Comparison of ENCODE assay signal across 25 cellular contexts in the genomic region with DNA sequence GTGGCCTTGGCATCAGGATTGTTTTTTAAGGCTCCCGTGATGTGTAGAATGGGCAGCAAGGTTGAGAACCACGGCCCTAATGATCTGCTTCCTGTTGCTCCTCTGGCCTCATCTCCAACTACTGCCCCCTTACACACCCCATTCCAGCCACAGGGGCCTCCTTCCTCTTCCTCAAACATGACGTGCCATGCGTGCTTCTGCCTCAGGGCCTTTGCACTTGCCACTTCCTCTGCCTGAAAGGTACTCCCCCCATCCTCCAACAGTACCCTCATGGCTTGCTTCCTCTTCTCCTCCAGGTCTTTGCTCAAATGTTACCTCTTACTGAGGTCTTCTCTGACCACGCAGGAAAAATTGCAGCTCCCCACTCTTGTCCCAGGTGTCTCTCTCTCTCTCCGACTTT.
"Had no signal": no experiment of that assay in that cellular context is flagged by ENCODE, and none has a peak within 500 bp of the region (broad histone marks: within the 10 kb centered on the region; RNA-seq: fewer than 3 reads in every experiment).

No MANE protein-coding gene starts in this region.

- H3K4me3 ChIP-seq: left lung, lung, ovary, psoas muscle, sigmoid colon, suprapubic skin, tibial artery, upper lobe of right lung had no signal

- H3K27ac Mint-ChIP-seq: activated naive CD8-positive, alpha-beta T cell; activated T-cell treated with anti-CD3 and anti-CD28 coated beads, Interleukin-2, amount 50 U/mL, for 72 hours; nephron progenitor cell; stimulated activated memory B cell treated with anti-CD40 and anti-IgM and Interleukin-4, amounts not matched to agents 10 μg/mL and 1 μg/mL and 100 μg/mL, for 72 hours had no signal

- H3K27me3 Mint-ChIP-seq: activated naive CD8-positive, alpha-beta T cell; stimulated activated memory B cell treated with anti-CD40 and anti-IgM and Interleukin-4, amounts not matched to agents 10 μg/mL and 1 μg/mL and 100 μg/mL, for 72 hours had no signal

- H3K27ac ChIP-seq: left lung, ovary, psoas muscle, suprapubic skin, tibial artery, upper lobe of right lung, VCaP had no signal

- DNase-seq: activated CD4-positive, alpha-beta T cell treated with anti-CD3 and anti-CD28 coated beads for 4 hours; activated CD4-positive, alpha-beta T cell treated with anti-CD3 and anti-CD28 coated beads, Interleukin-2, amount 50 U/mL, for 4 hours; activated naive CD4-positive, alpha-beta T cell treated with Interleukin-2 at 50 U/mL for 16 hours; activated T-cell treated with anti-CD3 and anti-CD28 coated beads for 4 hours; activated T-cell treated with anti-CD3 and anti-CD28 coated beads, Interleukin-2, amount 50 U/mL, for 72 hours; anterior cingulate cortex; effector CD8-positive, alpha-beta T cell; left lung; nephron progenitor cell; ovary; psoas muscle; sigmoid colon; small intestine; stimulated activated CD4-positive, alpha-beta T cell treated with anti-CD3 and anti-CD28 coated beads, Interleukin-1b, Interleukin-23, amount 100 ng/mL, for 48 hours; stimulated activated CD4-positive, alpha-beta T cell treated with anti-CD3 and anti-CD28 coated beads, Interleukin-4, amount 100 ng/mL, for 4 hours; stimulated activated CD8-positive, alpha-beta memory T cell treated with anti-CD3 and anti-CD28 coated beads, Interleukin-4, amount 100 ng/mL, for 48 hours; stimulated activated naive CD8-positive, alpha-beta T cell treated with anti-CD3 and anti-CD28 coated beads, Interleukin-15, amount 100 ng/mL, for 72 hours; tibial artery; upper lobe of right lung had no signal

- H3K4me3 Mint-ChIP-seq: activated naive CD8-positive, alpha-beta T cell; activated T-cell treated with anti-CD3 and anti-CD28 coated beads, Interleukin-2, amount 50 U/mL, for 72 hours; central memory CD8-positive, alpha-beta T cell; nephron progenitor cell; stimulated activated memory B cell treated with anti-CD40 and anti-IgM and Interleukin-4, amounts not matched to agents 10 μg/mL and 1 μg/mL and 100 μg/mL, for 72 hours; stimulated activated naive CD8-positive, alpha-beta T cell treated with anti-CD3 and anti-CD28 coated beads, Interleukin-15, amount 100 ng/mL, for 72 hours had no signal

- H3K4me1 Mint-ChIP-seq: central memory CD8-positive, alpha-beta T cell had no signal

- H3K27me3 ChIP-seq: left lung, ovary, sigmoid colon, suprapubic skin, tibial artery, upper lobe of right lung had no signal

- H3K36me3 Mint-ChIP-seq: activated naive CD8-positive, alpha-beta T cell; stimulated activated memory B cell treated with anti-CD40 and anti-IgM and Interleukin-4, amounts not matched to agents 10 μg/mL and 1 μg/mL and 100 μg/mL, for 72 hours had no signal

- H3K9me3 Mint-ChIP-seq: activated T-cell treated with anti-CD3 and anti-CD28 coated beads, Interleukin-2, amount 50 U/mL, for 72 hours; central memory CD8-positive, alpha-beta T cell; nephron progenitor cell; stimulated activated naive CD8-positive, alpha-beta T cell treated with anti-CD3 and anti-CD28 coated beads, Interleukin-15, amount 100 ng/mL, for 72 hours had no signal
